In the genomic region with DNA sequence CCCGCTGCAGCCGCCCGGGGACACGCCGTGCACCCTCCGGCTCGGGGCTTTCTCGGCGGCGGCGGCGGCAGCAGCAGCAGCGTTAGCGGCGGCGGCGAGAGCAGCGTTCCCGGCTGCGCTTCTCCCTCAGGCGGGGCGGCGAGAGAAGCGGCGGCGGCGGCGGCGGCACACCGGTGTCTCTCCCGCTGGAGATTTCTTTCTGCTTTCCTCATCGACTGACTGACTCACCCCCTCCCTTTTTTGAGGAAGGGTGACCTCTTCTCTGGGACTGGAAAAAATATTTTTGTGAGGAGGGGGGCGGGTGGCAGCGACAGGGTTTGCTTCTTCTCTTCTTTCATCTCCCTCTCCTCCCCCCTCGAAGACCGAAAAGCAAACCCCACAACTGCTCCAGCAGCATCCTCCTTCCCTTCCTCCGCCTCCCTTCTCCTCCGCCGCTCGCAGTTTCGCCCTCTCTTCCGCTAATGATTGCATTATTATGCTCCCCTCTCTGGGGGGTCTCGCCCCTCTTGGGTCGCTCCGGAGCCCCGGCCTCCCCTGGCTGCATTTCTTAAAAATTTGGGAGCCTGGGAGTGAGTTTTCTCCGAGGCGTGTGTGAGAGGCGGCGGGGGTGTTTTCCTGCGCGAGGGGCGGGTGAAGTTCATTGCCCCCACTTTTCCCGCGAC, we compare ENCODE assay signal across 8 cellular contexts. TPM values are rescaled to one million over a fixed set of nuclear protein-coding genes. Genes with fewer than 3 reads are reported as not detected.
DNase-seq lines count a peak whose midpoint lies in the region; ATAC-seq and TF ChIP-seq lines count a peak whose summit lies in the region.

No MANE protein-coding gene starts in this region.

- peak; percentile 3 for ATAC-seq in HG02678 (IDR thresholded peaks at IDR 0.05; ENCODE audit: unreplicated experiment)
- no peak for ATAC-seq in T-helper 17 cell
- no peak for ATAC-seq in HG03354 (IDR thresholded peaks at IDR 0.05; ENCODE audit: poor library complexity, severe bottlenecking, unreplicated experiment)

- DNase-seq in DMS 273 (lab: John Stamatoyannopoulos, UW; ENCODE audit: unreplicated experiment) (peak; percentile 91), T-helper 17 cell (peak in 1 of 3 donors; percentile 12), fibroblast of mammary gland (ENCODE audit: low read depth) (peak; percentile 23), nucleus accumbens (lab: John Stamatoyannopoulos, UW) (peak in 31 of 56 donors; percentile 34 to 80 (median 51)), NCI-H526 treated with DMSO at 0.1 percent for 48 hours (lab: John Stamatoyannopoulos, UW) (no peak)
- DNase-seq in activated CD4-positive, CD25-positive, alpha-beta regulatory T cell treated with anti-CD3 and anti-CD28 coated beads, Interleukin-2, amount 50 U/mL, for 72 hours: no peak

- H3K9me3 ChIP-seq in T-helper 17 cell (ENCODE audit: control insufficient read depth, low read length, poor library complexity, severe bottlenecking): no peaks in the 10 kb centered on the region

- no peak overlapping the region for H3K27ac Mint-ChIP-seq in T-helper 17 cell

- H3K27me3 Mint-ChIP-seq in T-helper 17 cell: peaks cover 5% of the 10 kb centered on the region

- peak overlapping the region; percentile 90 for H3K4me3 Mint-ChIP-seq in T-helper 17 cell

- H3K4me1 Mint-ChIP-seq in T-helper 17 cell: peaks cover 8% of the 10 kb centered on the region

- no peaks in the 10 kb centered on the region for H3K36me3 Mint-ChIP-seq in T-helper 17 cell (ENCODE audit: low read depth)

- peak overlapping the region; percentile 85 for H3K4me3 ChIP-seq in fibroblast of mammary gland (ENCODE audit: control insufficient read depth, low read depth, low read length)

- TF ChIP-seq CTCF in fibroblast of mammary gland (conservative IDR thresholded peaks at IDR 0.05; ENCODE audit: control insufficient read depth, insufficient read depth, low read depth, low read length): no peak

RNA-seq across cellular contexts. Expression of gene AUTS2, which starts 0.3 kb away (rescaled TPM):
- total RNA-seq in T-helper 17 cell: 10 to 100 TPM; 84.2 to 89.5 TPM

Comparison
In these comparisons a context has a peak if more than half of its experiments do, and no peak if none do; other contexts are left out.
1. DNase-seq: peak in DMS 273 (single experiment), fibroblast of mammary gland (single experiment) and nucleus accumbens (31 of 56); none in NCI-H526 treated with DMSO at 0.1 percent for 48 hours (single experiment) and activated CD4-positive, CD25-positive, alpha-beta regulatory T cell treated with anti-CD3 and anti-CD28 coated beads, Interleukin-2, amount 50 U/mL, for 72 hours (single experiment).